Comparison of ENCODE assay signal across 11 cellular contexts in the genomic region with DNA sequence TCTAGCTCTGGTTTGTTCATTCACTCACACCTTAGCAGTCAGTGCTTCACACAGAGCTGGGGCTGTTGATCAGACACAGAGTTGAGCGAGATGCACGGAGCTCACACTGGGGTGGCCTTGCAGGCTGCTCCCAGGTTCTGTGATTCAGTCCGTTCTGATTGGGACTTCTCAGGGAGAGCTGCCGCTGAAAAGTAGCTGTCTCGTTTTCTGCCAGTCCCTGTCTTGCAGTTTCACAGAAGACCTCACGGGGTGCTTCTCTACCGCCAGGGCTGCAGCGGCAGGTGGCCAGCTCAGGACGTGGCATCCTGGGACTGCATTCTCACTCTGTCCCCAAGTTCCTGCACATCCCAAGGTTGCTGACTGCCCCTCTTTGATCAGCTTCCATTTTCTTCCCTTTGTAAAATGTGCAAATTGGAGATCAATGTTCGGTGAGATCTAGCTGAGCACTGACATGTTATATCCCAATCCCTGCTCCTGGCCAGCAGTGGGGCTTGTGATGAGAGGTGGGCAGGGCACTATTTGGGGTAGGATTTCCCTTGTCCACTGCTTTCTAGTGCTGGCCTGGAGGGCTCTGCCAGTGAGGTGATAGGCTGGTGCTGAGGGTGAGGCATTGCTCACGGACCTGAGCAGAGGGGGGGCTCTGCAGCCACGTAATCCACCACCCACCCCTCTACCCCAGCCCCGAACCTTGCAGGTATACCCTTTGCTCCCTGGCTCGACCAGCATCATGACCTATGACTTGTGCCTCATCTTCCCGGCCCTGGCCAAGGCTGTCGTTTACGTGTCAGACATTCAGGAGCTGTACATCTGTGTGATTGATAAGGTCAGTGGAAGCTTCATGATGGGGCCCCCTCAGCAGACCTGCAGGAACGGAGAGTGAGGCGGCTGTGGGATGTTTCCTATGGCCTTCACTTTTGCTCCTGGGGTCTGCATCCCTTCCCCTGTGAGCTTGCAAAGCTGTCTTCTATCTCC. TPM values are rescaled to one million over a fixed set of nuclear protein-coding genes. Genes with fewer than 3 reads are reported as not detected.
A peak's percentile ranks its signal among the peaks of the same experiment; 100 is the strongest.
DNase-seq lines count a peak whose midpoint lies in the region; ATAC-seq and TF ChIP-seq lines count a peak whose summit lies in the region.
"Had no signal": no experiment of that assay in that cellular context is flagged by ENCODE, and none has a peak within 500 bp of the region (broad histone marks: within the 10 kb centered on the region; RNA-seq: fewer than 3 reads in every experiment).

No MANE protein-coding gene starts in this region.

- H3K4me1 ChIP-seq in MM.1S (ENCODE audit: low read length) = peaks cover 2% of the 10 kb centered on the region; the same call in 1 of the 2 replicates
- no peaks in the 10 kb centered on the region for H3K4me1 ChIP-seq in mammary epithelial cell (ENCODE audit: insufficient read depth, low read length)
- H3K4me1 ChIP-seq in neural progenitor cell = peaks cover 3% of the 10 kb centered on the region
- H3K4me1 ChIP-seq: prostate gland had no signal

- no TSS peak for BruUV-seq in mammary epithelial cell (replicated peaks; lab: Mats Ljungman, UMichigan)

- H3F3A ChIP-seq in MM.1S (ENCODE audit: insufficient read depth, low read length) = no peaks in the 10 kb centered on the region
- H3F3A ChIP-seq in neural progenitor cell (ENCODE audit: low read depth) = peaks cover 13% of the 10 kb centered on the region

- H3K27me3 ChIP-seq in MM.1S (replicated peaks; ENCODE audit: insufficient read depth, low read length) (peaks cover 8% of the 10 kb centered on the region), mammary epithelial cell (ENCODE audit: insufficient read depth, low read length) (peaks cover 9% of the 10 kb centered on the region), neural progenitor cell (peaks cover 77% of the 10 kb centered on the region)

- no peaks in the 10 kb centered on the region for H3K36me3 Mint-ChIP-seq in neural progenitor cell

- in situ Hi-C loops in mammary epithelial cell (cut with MboI; ENCODE audit: low sequenced_read_pairs in 2 of 2) = no loop called here

- H3K4me3 Mint-ChIP-seq in neural progenitor cell = no peak overlapping the region
- H3K4me3 Mint-ChIP-seq: activated B cell treated with CpG ODN at 0.5 μM for 24 hours had no signal

- ATAC-seq in GM21367 (IDR thresholded peaks at IDR 0.05; ENCODE audit: unreplicated experiment) = no peak

- H3K4me2 ChIP-seq in MM.1S (ENCODE audit: low read depth, low read length) = no peak overlapping the region
- H3K4me2 ChIP-seq in mammary epithelial cell (ENCODE audit: insufficient read depth, low read depth, low read length) = no peak overlapping the region
- no peak overlapping the region for H3K4me2 ChIP-seq in neural progenitor cell

- H3K4me3 ChIP-seq in GM12864 (ENCODE audit: low read depth, low read length) (no peak overlapping the region), MM.1S (ENCODE audit: low read length) (no peak overlapping the region), mammary epithelial cell (replicated peaks in 1 of 3; ENCODE audit: insufficient read depth in 1 of 3, low read depth in 2 of 3, low read length in 3 of 3) (no peak overlapping the region), neural progenitor cell (no peak overlapping the region)
- H3K4me3 ChIP-seq: prostate gland had no signal

- H4K20me1 ChIP-seq in MM.1S (ENCODE audit: insufficient read depth, low read length) (no peaks in the 10 kb centered on the region), mammary epithelial cell (ENCODE audit: insufficient read depth, low read length) (no peaks in the 10 kb centered on the region), neural progenitor cell (ENCODE audit: low read depth) (peaks cover 1% of the 10 kb centered on the region)

- 41% methylated on average over 15 of the region's 19 CpGs for WGBS in mammary epithelial cell (ENCODE audit: low coverage, missing lambda C conversion rate)

- peaks cover 6% of the 10 kb centered on the region for H3K27me3 Mint-ChIP-seq in neural progenitor cell (ENCODE audit: insufficient read depth, low read depth)

- H3K36me3 ChIP-seq in MM.1S (replicated peaks; ENCODE audit: insufficient read depth, low read length) (no peaks in the 10 kb centered on the region), mammary epithelial cell (ENCODE audit: insufficient read depth, low read length) (no peaks in the 10 kb centered on the region), neural progenitor cell (no peaks in the 10 kb centered on the region)
- H3K36me3 ChIP-seq: prostate gland had no signal

- H3K79me2 ChIP-seq in MM.1S (ENCODE audit: low read length) (no peaks in the 10 kb centered on the region), mammary epithelial cell (ENCODE audit: insufficient read depth, low read length) (no peaks in the 10 kb centered on the region), neural progenitor cell (ENCODE audit: low read depth) (no peaks in the 10 kb centered on the region)

- H3K9me3 ChIP-seq in MM.1S (replicated peaks; ENCODE audit: insufficient read depth, low read length) (no peaks in the 10 kb centered on the region), mammary epithelial cell (replicated peaks; ENCODE audit: insufficient read depth, low read length) (peaks cover 3% of the 10 kb centered on the region), neural progenitor cell (ENCODE audit: low read depth) (no peaks in the 10 kb centered on the region)
- H3K9me3 ChIP-seq: prostate gland had no signal

- no peak overlapping the region for H3K27ac Mint-ChIP-seq in neural progenitor cell
- H3K27ac Mint-ChIP-seq: activated B cell treated with CpG ODN at 0.5 μM for 24 hours had no signal

- dilution Hi-C loops in mammary epithelial cell (cut with HindIII; ENCODE audit: low sequenced_read_pairs) = no loop called here

- H2AFZ ChIP-seq in MM.1S (ENCODE audit: low read length) (no peak overlapping the region), mammary epithelial cell (ENCODE audit: low read depth, low read length) (no peak overlapping the region), neural progenitor cell (replicated peaks) (peak overlapping the region; percentile 34)

- H3K9ac ChIP-seq in MM.1S (ENCODE audit: low read length) (no peak overlapping the region), mammary epithelial cell (ENCODE audit: insufficient read depth, low read length) (no peak overlapping the region), neural progenitor cell (no peak overlapping the region)

- H3K27ac ChIP-seq in MM.1S (ENCODE audit: low read length) = no peak overlapping the region
- H3K27ac ChIP-seq in mammary epithelial cell (ENCODE audit: insufficient read depth, low read depth, low read length) = no peak overlapping the region
- no peak overlapping the region for H3K27ac ChIP-seq in neural progenitor cell
- H3K27ac ChIP-seq: prostate gland had no signal

- CTCF ChIA-PET in mammary epithelial cell (lab: Charles Lee; ENCODE audit: low non-redundant PET) = no interaction called here

- H3K9me3 Mint-ChIP-seq in neural progenitor cell = peaks cover 12% of the 10 kb centered on the region
- H3K9me3 Mint-ChIP-seq: activated B cell treated with CpG ODN at 0.5 μM for 24 hours had no signal

- no peaks in the 10 kb centered on the region for H3K9me2 ChIP-seq in MM.1S (replicated peaks; ENCODE audit: insufficient read depth, low read length)

- intact Hi-C loops in mammary epithelial cell (cut with micrococcal nuclease) = no loop called here

- peaks cover 4% of the 10 kb centered on the region for H3K4me1 Mint-ChIP-seq in neural progenitor cell

- TF ChIP-seq CTCF in GM12864 (IDR thresholded peaks at IDR 0.05; ENCODE audit: low read depth, low read length, missing control alignments) (peak; percentile 34), MM.1S (IDR thresholded peaks at IDR 0.05; ENCODE audit: low read length) (peak; percentile 43), mammary epithelial cell (conservative IDR thresholded peaks at IDR 0.05 in 1 of 2, IDR thresholded peaks at IDR 0.05 in 1 of 2; ENCODE audit: extremely low read depth in 1 of 2, insufficient read depth in 1 of 2, low read depth in 1 of 2, low read length in 2 of 2) (peak; percentile 34 to 45), neural progenitor cell (IDR thresholded peaks at IDR 0.05) (peak; percentile 48)

- DNase-seq in GM12864 (ENCODE audit: low read depth) (no peak), MM.1S (peak; percentile 42), mammary epithelial cell (peak; percentile 6), neural progenitor cell (ENCODE audit: low spot score) (peak; percentile 47), GDM1 (lab: John Stamatoyannopoulos, UW) (no peak), globus pallidus (ENCODE audit: low spot score) (no peak)
- no peak for DNase-seq in activated T-cell treated with anti-CD3 and anti-CD28 coated beads, Interleukin-2, amount 50 U/mL, for 48 hours
- DNase-seq: activated B cell treated with CpG ODN at 0.5 μM for 24 hours, activated gamma-delta T cell treated with Interleukin-2 at 50 U/mL for 16 hours had no signal

RNA-seq across cellular contexts. Expression of a gene that starts 5.3 kb away (rescaled TPM):
- 10 to 100 TPM; 12.8 to 18.0 TPM for total RNA-seq in mammary epithelial cell
- 6.8 TPM for polyA plus RNA-seq in mammary epithelial cell
- 4.0 TPM for polyA minus RNA-seq in mammary epithelial cell
- total RNA-seq in neural progenitor cell (ENCODE audit: low replicate concordance) = 8.5 and 10.3 TPM in 2 replicates

RNA-seq across cellular contexts. Expression of a gene that starts 43.8 kb away (rescaled TPM):
- total RNA-seq in mammary epithelial cell = 10 to 100 TPM; 16.5 to 30.8 TPM
- 30.0 TPM for polyA plus RNA-seq in mammary epithelial cell
- 11.7 TPM for polyA minus RNA-seq in mammary epithelial cell
- total RNA-seq in neural progenitor cell (ENCODE audit: low replicate concordance) = 35.7 and 46.2 TPM in 2 replicates

Comparison
In these comparisons a context has a peak if more than half of its experiments do, and no peak if none do; other contexts are left out.
1. DNase-seq: peak in MM.1S (single experiment), mammary epithelial cell (single experiment) and neural progenitor cell (single experiment); none in GM12864 (single experiment), activated T-cell treated with anti-CD3 and anti-CD28 coated beads, Interleukin-2, amount 50 U/mL, for 48 hours (0 of 2), GDM1 (single experiment) and globus pallidus (single experiment).
2. Peak in every context shown above with its lines, with median percentiles within 50 percentile points of each other: CTCF ChIP-seq.